In genomic region chr19:19537321-19538048, GRCh38 we compare ENCODE assay signal across 11 cellular contexts. TPM values are rescaled to one million over a fixed set of nuclear protein-coding genes. Genes with fewer than 3 reads are reported as not detected.
A peak's percentile ranks its signal among the peaks of the same experiment; 100 is the strongest.
DNase-seq lines count a peak whose midpoint lies in the region; ATAC-seq and TF ChIP-seq lines count a peak whose summit lies in the region.
"Had no signal": no experiment of that assay in that cellular context is flagged by ENCODE, and none has a peak within 500 bp of the region (broad histone marks: within the 10 kb centered on the region; RNA-seq: fewer than 3 reads in every experiment).

No MANE protein-coding gene starts in this region.

- peak overlapping the region; percentile 62 for H3K4me2 ChIP-seq in trophoblast cell (ENCODE audit: low read length)

- H4K8ac ChIP-seq in trophoblast cell (ENCODE audit: low read depth, low read length), result no peak overlapping the region

- no peak overlapping the region for H2BK5ac ChIP-seq in trophoblast cell (ENCODE audit: low read depth, low read length, poor library complexity)

- no peak overlapping the region for H4K12ac ChIP-seq in trophoblast cell (ENCODE audit: low read depth, low read length)

- H3K79me1 ChIP-seq in trophoblast cell (ENCODE audit: low read length), result no peaks in the 10 kb centered on the region

- H2AK5ac ChIP-seq in trophoblast cell (ENCODE audit: low read length), result no peak overlapping the region

- no peak overlapping the region for H2AFZ ChIP-seq in trophoblast cell (ENCODE audit: insufficient read depth, low read length, poor library complexity)

- H3K27me3 Mint-ChIP-seq in IgD-negative memory B cell (peaks cover 18% of the 10 kb centered on the region), endodermal cell (ENCODE audit: insufficient read depth) (peaks cover 64% of the 10 kb centered on the region)

- no peak for ATAC-seq in HG03342 (IDR thresholded peaks at IDR 0.05; ENCODE audit: unreplicated experiment)

- H3K36me3 Mint-ChIP-seq in IgD-negative memory B cell, result no peaks in the 10 kb centered on the region
- H3K36me3 Mint-ChIP-seq in endodermal cell (ENCODE audit: low read depth), result no peaks in the 10 kb centered on the region

- no peaks in the 10 kb centered on the region for H3K79me2 ChIP-seq in trophoblast cell (ENCODE audit: control insufficient read depth, insufficient read depth, low read length, poor library complexity)

- H3K4me3 ChIP-seq in endodermal cell (ENCODE audit: low read length), result peak overlapping the region; percentile 74
- peak overlapping the region; percentile 43 for H3K4me3 ChIP-seq in trophoblast cell (ENCODE audit: low read depth, low read length)
- H3K4me3 ChIP-seq: body of pancreas had no signal

- no peaks in the 10 kb centered on the region for H3K27me3 ChIP-seq in endodermal cell (ENCODE audit: control insufficient read depth, insufficient read depth, low read length, poor library complexity, severe bottlenecking)
- peaks cover 5% of the 10 kb centered on the region for H3K27me3 ChIP-seq in trophoblast cell (ENCODE audit: insufficient read depth, low read length)

- no peak overlapping the region for H4K91ac ChIP-seq in trophoblast cell (ENCODE audit: low read depth, low read length)

- H3K23ac ChIP-seq in trophoblast cell (ENCODE audit: low read length), result no peak overlapping the region

- no peak overlapping the region for H3K4ac ChIP-seq in trophoblast cell (ENCODE audit: low read depth, low read length)

- 78 to 91% methylated on average over 34 to 56 of the region's 56 CpGs for WGBS in endodermal cell (ENCODE audit: insufficient coverage in 1 of 2, insufficient read length in 1 of 2), 2 experiments
- no CpG with 5 or more reads among the region's 56 CpGs for WGBS in trophoblast cell (ENCODE audit: extremely low coverage, insufficient coverage, insufficient read length)

- H3K27ac ChIP-seq in endodermal cell (ENCODE audit: low read depth, low read length) (no peak overlapping the region), trophoblast cell (ENCODE audit: low read depth, low read length) (no peak overlapping the region)
- H3K27ac ChIP-seq: body of pancreas had no signal

- peaks cover 2% of the 10 kb centered on the region for H3K36me3 ChIP-seq in endodermal cell (ENCODE audit: control insufficient read depth, insufficient read depth, low read length)
- peaks cover 4 to 8% of the 10 kb centered on the region in 2 experiments for H3K36me3 ChIP-seq in trophoblast cell (ENCODE audit: control insufficient read depth in 1 of 2, insufficient read depth in 2 of 2, low read length in 2 of 2)

- TF ChIP-seq CTCF in endodermal cell (conservative IDR thresholded peaks at IDR 0.05), result no peak

- H2BK120ac ChIP-seq in trophoblast cell (ENCODE audit: insufficient read depth, low read length, poor library complexity), result no peak overlapping the region

- no peak overlapping the region for H2BK12ac ChIP-seq in trophoblast cell (ENCODE audit: low read length)

- DNase-seq in NCI-H1105 treated with DMSO at 0.1 percent for 48 hours (lab: John Stamatoyannopoulos, UW) (peak; percentile 39), NCI-H1105 (lab: John Stamatoyannopoulos, UW) (no peak), endodermal cell (peak; percentile 62), trophoblast cell (peak; percentile 59), HuH-7 (ENCODE audit: low spot score) (no peak)
- DNase-seq in stimulated activated CD4-positive, alpha-beta T cell treated with anti-CD3 and anti-CD28 coated beads, Interleukin-15, amount 100 ng/mL, for 24 hours, result no peak
- DNase-seq: activated CD4-positive, CD25-positive, alpha-beta regulatory T cell; NCI-H1048 had no signal

- H3K14ac ChIP-seq in trophoblast cell (ENCODE audit: low read length), result no peak overlapping the region

- H3K27ac Mint-ChIP-seq in IgD-negative memory B cell (peak overlapping the region in 1 of 3 donors; percentile 53), endodermal cell (no peak overlapping the region)

- no peak overlapping the region for H3K18ac ChIP-seq in trophoblast cell (ENCODE audit: low read length)

- H3K9me3 Mint-ChIP-seq in IgD-negative memory B cell, result no peaks in the 10 kb centered on the region
- H3K9me3 Mint-ChIP-seq in endodermal cell, result no peaks in the 10 kb centered on the region

- no peak overlapping the region for H3K9ac ChIP-seq in endodermal cell (ENCODE audit: extremely low read depth, low read length, poor library complexity, severe bottlenecking)
- no peak overlapping the region for H3K9ac ChIP-seq in trophoblast cell (ENCODE audit: low read length)

- no peaks in the 10 kb centered on the region for H3K9me3 ChIP-seq in endodermal cell (ENCODE audit: control insufficient read depth, low read length)
- peaks cover 15% of the 10 kb centered on the region for H3K9me3 ChIP-seq in trophoblast cell (ENCODE audit: insufficient read depth, low read depth, low read length)
- H3K9me3 ChIP-seq: body of pancreas had no signal

- H3K4me1 Mint-ChIP-seq in IgD-negative memory B cell (peaks cover 9 to 10% (median 9%) of the 10 kb centered on the region in 3 donors), endodermal cell (peaks cover 2% of the 10 kb centered on the region)

- H3K4me1 ChIP-seq in endodermal cell (ENCODE audit: control insufficient read depth, insufficient read depth, low read length), result no peaks in the 10 kb centered on the region
- H3K4me1 ChIP-seq in trophoblast cell (ENCODE audit: control insufficient read depth in 1 of 2, insufficient read depth in 2 of 2, low read length in 2 of 2), result peaks cover 4 to 10% of the 10 kb centered on the region in 2 experiments

- peak overlapping the region in 3 of 4 donors; percentile 54 to 89 (median 80) for H3K4me3 Mint-ChIP-seq in IgD-negative memory B cell
- H3K4me3 Mint-ChIP-seq in endodermal cell, result peak overlapping the region; percentile 46

RNA-seq across cellular contexts. Expression of gene CILP2, which starts 0.6 kb away (rescaled TPM):
- not detected for polyA plus RNA-seq in IgD-negative memory B cell
- total RNA-seq in endodermal cell, result 1 to 10 TPM; 3.6 to 9.9 TPM
- 6.4 TPM for polyA plus RNA-seq in endodermal cell (2013, experiment 1 of 2)
- 6.4 TPM for polyA plus RNA-seq in endodermal cell (2013, experiment 2 of 2)
- 0.52 and 0.56 TPM in 2 replicates for polyA plus RNA-seq in trophoblast cell (2013)

RNA-seq across cellular contexts. Expression of gene YJEFN3, which starts 8.8 kb away (rescaled TPM):
- not detected for polyA plus RNA-seq in IgD-negative memory B cell
- total RNA-seq in endodermal cell, result 10 to 100 TPM in 1 of 2 donors, 1 to 10 TPM in 1; 7.3 to 12.6 TPM
- 9.3 TPM for polyA plus RNA-seq in endodermal cell (2013, experiment 1 of 2)
- 7.2 TPM for polyA plus RNA-seq in endodermal cell (2013, experiment 2 of 2)
- 4.5 and 4.6 TPM in 2 replicates for polyA plus RNA-seq in trophoblast cell (2013)

RNA-seq across cellular contexts. Expression of gene NDUFA13, which starts 21.5 kb away (rescaled TPM):
- 324 TPM for polyA plus RNA-seq in IgD-negative memory B cell
- total RNA-seq in endodermal cell, result 100 to 1,000 TPM; 408 to 446 TPM
- polyA plus RNA-seq in endodermal cell (2013, experiment 1 of 2), result 206 TPM
- polyA plus RNA-seq in endodermal cell (2013, experiment 2 of 2), result 187 TPM
- 160 and 164 TPM in 2 replicates for polyA plus RNA-seq in trophoblast cell (2013)

RNA-seq across cellular contexts. Expression of gene TSSK6, which starts 22.1 kb away (rescaled TPM):
- polyA plus RNA-seq in IgD-negative memory B cell, result 4.6 TPM
- total RNA-seq in endodermal cell, result 1 to 10 TPM; 2.9 to 5.0 TPM
- 3.5 TPM for polyA plus RNA-seq in endodermal cell (2013, experiment 1 of 2)
- 2.5 TPM for polyA plus RNA-seq in endodermal cell (2013, experiment 2 of 2)
- polyA plus RNA-seq in trophoblast cell (2013), result 1.1 and 1.4 TPM in 2 replicates

Comparison
In these comparisons a context has a peak if more than half of its experiments do, and no peak if none do; other contexts are left out.
1. DNase-seq: peak in NCI-H1105 treated with DMSO at 0.1 percent for 48 hours (single experiment), endodermal cell (single experiment) and trophoblast cell (2 of 2); none in NCI-H1105 (single experiment), stimulated activated CD4-positive, alpha-beta T cell treated with anti-CD3 and anti-CD28 coated beads, Interleukin-15, amount 100 ng/mL, for 24 hours (single experiment) and HuH-7 (single experiment).